Comparison of ENCODE assay signal across 29 cellular contexts in the genomic region with DNA sequence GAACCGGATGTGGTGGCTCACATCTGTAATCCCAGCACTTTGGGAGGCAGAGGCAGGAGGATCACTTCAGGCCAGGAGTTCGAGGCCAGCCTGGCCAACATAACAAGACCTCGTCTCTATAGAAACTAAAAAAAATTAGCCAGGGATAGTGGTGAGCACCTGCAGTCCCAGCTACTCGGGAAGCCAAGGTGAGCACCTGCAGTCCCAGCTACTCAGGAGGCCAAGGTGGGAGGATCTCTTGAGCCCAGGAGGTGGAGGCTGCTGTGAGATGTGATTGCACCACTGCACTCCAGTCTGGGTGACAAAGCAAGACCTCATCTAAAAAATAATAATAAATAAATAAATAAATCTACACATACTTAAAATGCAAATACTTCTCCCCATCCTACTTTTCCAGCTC.
"Had no signal": no experiment of that assay in that cellular context is flagged by ENCODE, and none has a peak within 500 bp of the region (broad histone marks: within the 10 kb centered on the region; RNA-seq: fewer than 3 reads in every experiment).

No MANE protein-coding gene starts in this region.

- H3K27me3 ChIP-seq: colonic mucosa, foreskin keratinocyte had no signal

- H3K27ac Mint-ChIP-seq: dendritic cell treated with granulocyte-macrophage colony-stimulating factor and Interleukin-4, amounts not matched to agents 40 ng/mL and 50 ng/mL, for 4 days; endodermal cell had no signal

- H3K27ac ChIP-seq: colonic mucosa, coronary artery, dorsolateral prefrontal cortex, epithelial cell of prostate, esophagus muscularis mucosa, esophagus squamous epithelium, foreskin keratinocyte, gastrocnemius medialis, gastroesophageal sphincter, heart left ventricle, heart right ventricle had no signal

- FAIRE-seq: colon, endometrium, endothelial cell of umbilical vein, frontal cortex had no signal

- H3K4me1 ChIP-seq: colonic mucosa, esophagus muscularis mucosa, esophagus squamous epithelium, gastrocnemius medialis, gastroesophageal sphincter, heart left ventricle, heart right ventricle had no signal

- H3K9me3 ChIP-seq: colonic mucosa, esophagus muscularis mucosa, esophagus squamous epithelium, gastrocnemius medialis, gastroesophageal sphincter, heart left ventricle, heart right ventricle had no signal

- ATAC-seq: effector memory CD8-positive, alpha-beta T cell; esophagus mucosa; foreskin keratinocyte; gastrocnemius medialis; gastroesophageal sphincter; heart left ventricle; heart right ventricle had no signal

- H3K9me3 Mint-ChIP-seq: dendritic cell treated with granulocyte-macrophage colony-stimulating factor and Interleukin-4, amounts not matched to agents 40 ng/mL and 50 ng/mL, for 4 days; effector memory CD8-positive, alpha-beta T cell; endodermal cell had no signal

- H3K4me3 ChIP-seq: colonic mucosa, coronary artery, dorsolateral prefrontal cortex, esophagus muscularis mucosa, esophagus squamous epithelium, gastrocnemius medialis, gastroesophageal sphincter, heart left ventricle, heart right ventricle had no signal

- H3K36me3 ChIP-seq: colonic mucosa, esophagus muscularis mucosa, esophagus squamous epithelium, gastrocnemius medialis, gastroesophageal sphincter, heart left ventricle, heart right ventricle had no signal

- DNase-seq: colonic mucosa; cortex of kidney; dermis blood vessel endothelial cell; dorsolateral prefrontal cortex; effector CD4-positive, alpha-beta T cell; effector CD8-positive, alpha-beta T cell; effector memory CD4-positive, alpha-beta T cell; effector memory CD8-positive, alpha-beta T cell; endodermal cell; erythroblast; esophagus squamous epithelium; foreskin fibroblast; foreskin keratinocyte; foreskin melanocyte; gastrocnemius medialis; glutamatergic neuron; head of caudate nucleus; heart right ventricle had no signal

- H3K4me3 Mint-ChIP-seq: dendritic cell treated with granulocyte-macrophage colony-stimulating factor and Interleukin-4, amounts not matched to agents 40 ng/mL and 50 ng/mL, for 4 days; effector memory CD8-positive, alpha-beta T cell; endodermal cell had no signal
